In the genomic region with DNA sequence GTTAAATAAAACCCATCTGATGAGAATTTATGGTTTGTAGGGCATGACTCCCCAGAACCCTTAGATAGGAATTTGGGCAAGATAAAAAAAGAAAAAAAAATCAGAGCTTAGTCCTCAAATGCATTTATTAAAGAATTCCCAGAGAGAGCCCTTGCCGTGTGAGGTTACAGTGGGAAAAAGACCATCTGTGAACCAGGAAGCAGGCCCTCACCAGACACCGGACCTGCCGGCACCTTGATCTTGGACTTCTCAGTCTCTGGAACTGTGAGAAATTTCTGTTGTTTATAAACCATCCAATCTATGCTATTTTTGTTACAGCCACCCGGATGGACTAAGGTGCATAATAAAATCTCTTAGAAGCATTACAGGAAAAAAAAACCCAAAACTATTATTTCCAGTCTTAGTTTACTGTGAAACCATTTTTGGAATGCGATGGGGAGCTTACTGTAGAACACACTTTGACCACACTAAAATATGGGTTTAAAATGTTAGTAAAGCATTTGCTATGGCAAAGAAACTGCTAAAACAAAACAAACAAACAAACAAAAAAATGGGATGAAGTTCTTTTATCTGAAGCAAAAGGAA, we compare ENCODE assay signal across 20 cellular contexts.
DNase-seq lines count a peak whose midpoint lies in the region; ATAC-seq and TF ChIP-seq lines count a peak whose summit lies in the region.
"Had no signal": no experiment of that assay in that cellular context is flagged by ENCODE, and none has a peak within 500 bp of the region (broad histone marks: within the 10 kb centered on the region; RNA-seq: fewer than 3 reads in every experiment).

No MANE protein-coding gene starts in this region.

- no peaks in the 10 kb centered on the region for H3K4me1 ChIP-seq in mesendoderm (ENCODE audit: control insufficient read depth, low read depth, low read length)
- peaks cover 5% of the 10 kb centered on the region for H3K4me1 ChIP-seq in PC-3 (ENCODE audit: insufficient read depth, low read length)

- H3K27me3 ChIP-seq in mesendoderm (ENCODE audit: insufficient read depth, low read length, poor library complexity) (no peaks in the 10 kb centered on the region), PC-3 (ENCODE audit: low read length) (no peaks in the 10 kb centered on the region)
- H3K27me3 ChIP-seq: MG63 had no signal

- intact Hi-C loops in PC-3 (cut with micrococcal nuclease), result loop anchor here (10.0 kb wide), 1 partner anchor 224 kb away; a partner anchor contains a TSS

- no TSS peak for BruUV-seq in PC-3 (replicated peaks; lab: Mats Ljungman, UMichigan)

- H2BK5ac ChIP-seq in mesendoderm (ENCODE audit: low read length), result peak overlapping the region; percentile 93

- peak; percentile 2 for DNase-seq in DMS53 (lab: John Stamatoyannopoulos, UW)
- no peak for DNase-seq in DMS53 treated with DMSO at 0.1 percent for 48 hours (lab: John Stamatoyannopoulos, UW; ENCODE audit: unreplicated experiment)
- peak; percentile 41 for DNase-seq in astrocyte of the hippocampus (ENCODE audit: low read depth, low spot score)
- peak; percentile 28 for DNase-seq in mesendoderm
- DNase-seq in T1000 (lab: John Stamatoyannopoulos, UW), result no peak
- DNase-seq in PC-3, result no peak
- no peak for DNase-seq in SKM-1 treated with dmso at 0.1 percent for 144 hours (lab: John Stamatoyannopoulos, UW; ENCODE audit: unreplicated experiment)
- DNase-seq: Calu3; CD4-positive, alpha-beta memory T cell; DMS79 treated with DMSO at 0.1 percent for 48 hours; GF-D8; H9; MG63; NCI-H1092 treated with DMSO at 0.1 percent for 48 hours; NCI-H1694; NCI-H2227 treated with DMSO at 0.1 percent for 48 hours; NCI-H524 treated with DMSO at 0.1 percent for 48 hours had no signal

- H3K4me2 ChIP-seq in mesendoderm (ENCODE audit: low read length), result no peak overlapping the region
- no peak overlapping the region for H3K4me2 ChIP-seq in PC-3 (ENCODE audit: low read length)

- peak overlapping the region; percentile 46 for H3K56ac ChIP-seq in mesendoderm (ENCODE audit: low read length)

- no CpG with 5 or more reads among the region's 5 CpGs for WGBS in mesendoderm (ENCODE audit: extremely low coverage, insufficient coverage, low lambda C conversion rate)

- H3K36me3 ChIP-seq in mesendoderm (ENCODE audit: control insufficient read depth, insufficient read depth, low read length) (no peaks in the 10 kb centered on the region), PC-3 (ENCODE audit: low read depth, low read length) (no peaks in the 10 kb centered on the region)
- H3K36me3 ChIP-seq: MG63 had no signal

- peak overlapping the region; percentile 65 for H4K8ac ChIP-seq in mesendoderm (ENCODE audit: low read depth, low read length)

- no peak for TF ChIP-seq CTCF in PC-3 (conservative IDR thresholded peaks at IDR 0.05; ENCODE audit: low read depth, low read length)

- H3K4ac ChIP-seq in mesendoderm (ENCODE audit: low read depth, low read length), result peak overlapping the region; percentile 91

- H3K79me1 ChIP-seq in mesendoderm (ENCODE audit: low read length), result no peaks in the 10 kb centered on the region

- ATAC-seq in PC-3 (no peak), HG02798 (IDR thresholded peaks at IDR 0.05; ENCODE audit: poor library complexity, unreplicated experiment) (no peak)
- ATAC-seq: Panc1 had no signal

- H3K9ac ChIP-seq in mesendoderm (ENCODE audit: low read length) (no peak overlapping the region), PC-3 (ENCODE audit: low read length) (no peak overlapping the region)

- peak overlapping the region; percentile 99 for H2BK120ac ChIP-seq in mesendoderm (ENCODE audit: low read depth, low read length)

- H4K5ac ChIP-seq in mesendoderm (ENCODE audit: low read length), result no peak overlapping the region

- H3K4me3 ChIP-seq in mesendoderm (ENCODE audit: low read length), result no peak overlapping the region
- H3K4me3 ChIP-seq in PC-3 (ENCODE audit: low read length), result no peak overlapping the region
- H3K4me3 ChIP-seq: MG63 had no signal

- no peaks in the 10 kb centered on the region for H3F3A ChIP-seq in PC-3 (ENCODE audit: low read length, unreplicated experiment)

- no peaks in the 10 kb centered on the region for H3K9me2 ChIP-seq in PC-3 (replicated peaks; ENCODE audit: low read length)

- H3K18ac ChIP-seq in mesendoderm (ENCODE audit: low read length), result peak overlapping the region; percentile 87

- no peak overlapping the region for H2BK15ac ChIP-seq in mesendoderm (replicated peaks; ENCODE audit: low read depth)

- H3K79me2 ChIP-seq in mesendoderm (ENCODE audit: control insufficient read depth, insufficient read depth, low read length) (no peaks in the 10 kb centered on the region), PC-3 (ENCODE audit: low read length) (no peaks in the 10 kb centered on the region)

- POLR2A ChIA-PET in PC-3 (lab: Charles Lee; ENCODE audit: unreplicated experiment), result no interaction called here

- CTCF ChIA-PET in PC-3 (lab: Charles Lee), result no interaction called here

- no peak overlapping the region for H2AFZ ChIP-seq in PC-3 (ENCODE audit: low read length)

- H3K9me3 ChIP-seq in PC-3 (ENCODE audit: low read length), result no peaks in the 10 kb centered on the region

- no peaks in the 10 kb centered on the region for H4K20me1 ChIP-seq in PC-3 (ENCODE audit: low read length)

- H3K23ac ChIP-seq in mesendoderm (ENCODE audit: low read length), result no peak overlapping the region

- H2AK5ac ChIP-seq in mesendoderm (ENCODE audit: low read length), result no peak overlapping the region

- H3K27ac ChIP-seq in mesendoderm (ENCODE audit: low read depth, low read length) (peak overlapping the region; percentile 90), PC-3 (ENCODE audit: low read length) (no peak overlapping the region)
- H3K27ac ChIP-seq: 22Rv1 had no signal

Comparison
In these comparisons a context has a peak if more than half of its experiments do, and no peak if none do; other contexts are left out.
1. DNase-seq: peak in DMS53 (single experiment), astrocyte of the hippocampus (single experiment) and mesendoderm (single experiment); none in DMS53 treated with DMSO at 0.1 percent for 48 hours (single experiment), T1000 (single experiment), PC-3 (single experiment) and SKM-1 treated with dmso at 0.1 percent for 144 hours (single experiment).